ENCODE assay signal across 17 cellular contexts in the genomic region with DNA sequence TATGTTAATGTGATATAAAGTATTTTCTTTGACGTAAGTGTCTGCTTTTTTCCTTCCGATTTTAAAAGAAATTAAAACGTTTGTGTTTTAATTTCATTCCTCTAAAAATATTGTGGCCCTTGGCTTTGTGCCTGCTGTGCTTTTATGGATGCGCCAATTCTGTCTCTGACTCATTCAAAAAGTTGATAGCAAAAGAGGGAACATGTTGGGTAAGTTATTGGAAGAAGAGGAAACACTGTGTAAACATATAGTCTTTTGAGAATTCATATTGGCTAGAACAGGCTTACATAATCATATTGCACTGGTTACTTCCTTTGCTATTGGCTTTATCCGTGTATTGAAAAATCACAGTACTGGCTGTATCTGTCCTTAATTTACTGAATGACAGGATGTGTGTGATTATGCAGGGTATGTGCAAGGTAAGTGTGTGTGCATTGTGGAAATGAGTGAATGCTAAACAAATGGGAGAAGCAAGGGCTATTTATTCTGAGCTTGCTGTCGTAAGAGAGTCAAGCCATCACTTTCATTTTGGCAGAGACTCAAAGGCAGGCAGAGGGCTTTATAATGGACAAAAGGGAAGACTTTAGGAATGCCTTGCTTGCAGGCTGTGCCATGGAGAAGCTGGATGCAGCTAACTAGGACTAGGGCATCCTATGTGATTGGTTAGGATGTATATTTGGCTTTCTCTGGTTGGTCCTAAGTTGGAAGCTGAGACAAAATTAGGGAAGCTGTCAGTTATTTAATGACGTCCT.
A peak's percentile ranks its signal among the peaks of the same experiment; 100 is the strongest.
DNase-seq lines count a peak whose midpoint lies in the region; ATAC-seq, FAIRE-seq and TF ChIP-seq lines count a peak whose summit lies in the region.
"Had no signal": no experiment of that assay in that cellular context is flagged by ENCODE, and none has a peak within 500 bp of the region (broad histone marks: within the 10 kb centered on the region; RNA-seq: fewer than 3 reads in every experiment).

No MANE protein-coding gene starts in this region.

- H2BK20ac ChIP-seq in IMR-90 (ENCODE audit: low read depth, low read length), result peak overlapping the region; percentile 30; the same call in 1 of the 2 replicates
- H2BK20ac ChIP-seq in H9 (ENCODE audit: low read depth, low read length, poor library complexity, severe bottlenecking), result no peak overlapping the region

- no peak for FAIRE-seq in RCC 7860 (lab: Jason Lieb, UNC)
- FAIRE-seq: endothelial cell of umbilical vein had no signal

- no peak overlapping the region for H3K4me3 ChIP-seq in IMR-90 (ENCODE audit: insufficient read depth, low read depth, low read length)
- H3K4me3 ChIP-seq in heart left ventricle, result no peak overlapping the region
- H3K4me3 ChIP-seq in sigmoid colon, result no peak overlapping the region
- H3K4me3 ChIP-seq: body of pancreas had no signal

- no peaks in the 10 kb centered on the region for H3K79me2 ChIP-seq in H9 (ENCODE audit: insufficient read depth, low read length)

- no peaks in the 10 kb centered on the region for H3K36me3 Mint-ChIP-seq in H9 (ENCODE audit: insufficient read depth in 1 of 3, low read depth in 3 of 3)
- H3K36me3 Mint-ChIP-seq: CD14-positive monocyte had no signal

- POLR2A ChIA-PET in IMR-90 (lab: Charles Lee; ENCODE audit: unreplicated experiment), result no interaction called here

- no peak overlapping the region for H3K9ac ChIP-seq in IMR-90 (ENCODE audit: low read depth, low read length)
- no peak overlapping the region for H3K9ac ChIP-seq in H9 (ENCODE audit: extremely low read depth, insufficient read length, low read length)

- H4K20me1 ChIP-seq in IMR-90 (ENCODE audit: insufficient read depth, low read length), result no peaks in the 10 kb centered on the region
- H4K20me1 ChIP-seq in H9 (ENCODE audit: control insufficient read depth, insufficient read depth, insufficient read length), result no peaks in the 10 kb centered on the region

- WGBS in IMR-90 (ENCODE audit: extremely low coverage in 2 of 2, insufficient read length in 1 of 2), 2 experiments, result 75% methylated on average over 2 of the region's 7 CpGs; no CpG with 5 or more reads in 1 of the 2 experiments
- 41 to 55% (median 44%) methylated on average over 7 of the region's 7 CpGs for WGBS in heart left ventricle, 4 donors
- 64 to 69% methylated on average over 7 of the region's 7 CpGs for WGBS in sigmoid colon, 2 donors
- WGBS in H9 (ENCODE audit: extremely low coverage, insufficient read length, low lambda C conversion rate), result no CpG with 5 or more reads among the region's 7 CpGs

- TF ChIP-seq POLR2A in IMR-90 (IDR thresholded peaks at IDR 0.05; ENCODE audit: low read depth, low read length), result no peak
- TF ChIP-seq POLR2A in heart left ventricle (IDR thresholded peaks at IDR 0.05), result no peak
- no peak for TF ChIP-seq POLR2A in sigmoid colon (IDR thresholded peaks at IDR 0.05)

- H2BK15ac ChIP-seq in IMR-90 (ENCODE audit: low read depth, low read length) (0 out of 3 replicates have a peak overlapping the region, but pooled peaks have one; percentile 14), H9 (ENCODE audit: low read depth, low read length) (no peak overlapping the region)

- H2BK120ac ChIP-seq in IMR-90 (ENCODE audit: low read depth, low read length) (peak overlapping the region; percentile 27; the same call in 1 of the 2 replicates), H9 (ENCODE audit: low read depth, low read length, poor library complexity, severe bottlenecking) (no peak overlapping the region)

- H4K8ac ChIP-seq in IMR-90 (ENCODE audit: low read depth in 2 of 2, low read length in 2 of 2) (0 out of 4 replicates have a peak overlapping the region, but pooled peaks of 1 of the 2 experiments have one; percentile 23), H9 (replicated peaks; ENCODE audit: insufficient read length, low read depth, low read length) (no peak overlapping the region)

- H2AFZ ChIP-seq in IMR-90 (replicated peaks; ENCODE audit: low read length, poor library complexity) (no peak overlapping the region), H9 (ENCODE audit: low read length) (no peak overlapping the region)

- H3K27ac ChIP-seq in IMR-90 (ENCODE audit: insufficient read depth, low read length) (no peak overlapping the region), heart left ventricle (peak overlapping the region in 11 of 12 donors; percentile 11 to 70 (median 63)), sigmoid colon (peak overlapping the region; percentile 29 to 73 (median 61)), H9 (ENCODE audit: insufficient read length, low read depth, low read length) (no peak overlapping the region)
- H3K27ac ChIP-seq: body of pancreas had no signal

- no peak overlapping the region for H3K4me3 Mint-ChIP-seq in H9
- H3K4me3 Mint-ChIP-seq: activated CD4-positive, alpha-beta T cell treated with anti-CD3 and anti-CD28 coated beads for 36 hours; CD14-positive monocyte; stimulated activated naive CD8-positive, alpha-beta T cell treated with anti-CD3 and anti-CD28 coated beads, Interleukin-15, Interleukin-2, amounts not matched to agents 100 ng/mL and 50 ng/mL, for 24 hours had no signal

- H4K91ac ChIP-seq in IMR-90 (ENCODE audit: insufficient read depth, low read depth, low read length) (no peak overlapping the region; the same call in 1 of the 2 replicates), H9 (ENCODE audit: insufficient read length, low read depth, low read length) (no peak overlapping the region)

- H3K14ac ChIP-seq in IMR-90 (replicated peaks; ENCODE audit: low read depth, low read length), result peak overlapping the region; percentile 46; the same call in 1 of the 2 replicates
- no peak overlapping the region for H3K14ac ChIP-seq in H9 (ENCODE audit: insufficient read depth, low read length)

- H3K18ac ChIP-seq in IMR-90 (ENCODE audit: low read depth, low read length) (peak overlapping the region; percentile 21), H9 (ENCODE audit: insufficient read length, low read depth, low read length) (no peak overlapping the region)

- H3K4me1 ChIP-seq in IMR-90 (ENCODE audit: control insufficient read depth, insufficient read depth, low read length) (peaks cover 13% of the 10 kb centered on the region), heart left ventricle (peaks cover 0 to 52% (median 28%) of the 10 kb centered on the region in 12 donors), sigmoid colon (peaks cover 0 to 44% (median 27%) of the 10 kb centered on the region in 4 donors), H9 (ENCODE audit: insufficient read depth, low read length) (no peaks in the 10 kb centered on the region)
- H3K4me1 ChIP-seq: body of pancreas had no signal

- H3K23ac ChIP-seq in IMR-90 (ENCODE audit: low read depth, low read length), result no peak overlapping the region
- H3K23ac ChIP-seq in H9 (ENCODE audit: insufficient read length, low read depth, low read length), result no peak overlapping the region

- H3K27ac Mint-ChIP-seq in H9, result no peak overlapping the region; a peak in 1 of 7 replicates
- H3K27ac Mint-ChIP-seq: activated CD4-positive, alpha-beta T cell treated with anti-CD3 and anti-CD28 coated beads for 36 hours; CD14-positive monocyte; progenitor cell of endocrine pancreas; stimulated activated naive CD8-positive, alpha-beta T cell treated with anti-CD3 and anti-CD28 coated beads, Interleukin-15, Interleukin-2, amounts not matched to agents 100 ng/mL and 50 ng/mL, for 24 hours had no signal

- H2AK9ac ChIP-seq in IMR-90 (replicated peaks; ENCODE audit: low read depth, low read length, poor library complexity), result no peak overlapping the region

- no peaks in the 10 kb centered on the region for H3K27me3 Mint-ChIP-seq in H9 (ENCODE audit: low read depth)
- H3K27me3 Mint-ChIP-seq: progenitor cell of endocrine pancreas; stimulated activated naive CD8-positive, alpha-beta T cell treated with anti-CD3 and anti-CD28 coated beads, Interleukin-15, Interleukin-2, amounts not matched to agents 100 ng/mL and 50 ng/mL, for 24 hours had no signal

- no peak for ATAC-seq in IMR-90 (ENCODE audit: low read depth)
- peak in 3 of 4 donors; percentile 41 to 45 (median 43) for ATAC-seq in heart left ventricle
- ATAC-seq in HG02973 (IDR thresholded peaks at IDR 0.05; ENCODE audit: unreplicated experiment), result no peak
- ATAC-seq: activated CD4-positive, alpha-beta T cell treated with anti-CD3 and anti-CD28 coated beads for 36 hours; body of pancreas had no signal

- H3K79me1 ChIP-seq in IMR-90 (ENCODE audit: low read depth in 1 of 2, low read length in 2 of 2) (peaks cover 5 to 7% of the 10 kb centered on the region in 2 experiments; a peak in 2 of 4 replicates), H9 (ENCODE audit: insufficient read depth, low read depth, low read length, poor library complexity, severe bottlenecking) (no peaks in the 10 kb centered on the region)

- H3K9me3 ChIP-seq in IMR-90 (ENCODE audit: control insufficient read depth, insufficient read depth, low read length) (peaks cover 3% of the 10 kb centered on the region; the same call in 1 of the 2 replicates), heart left ventricle (no peaks in the 10 kb centered on the region), sigmoid colon (no peaks in the 10 kb centered on the region), H9 (ENCODE audit: control insufficient read depth, low read depth, low read length) (no peaks in the 10 kb centered on the region)
- H3K9me3 ChIP-seq: body of pancreas had no signal

- in situ Hi-C loops in IMR-90 (cut with MboI; ENCODE audit: low sequenced_read_pairs), result no loop called here

- no peak overlapping the region for H3T11ph ChIP-seq in H9 (ENCODE audit: low read length)

- dilution Hi-C loops in IMR-90 (cut with HindIII; ENCODE audit: low sequenced_read_pairs, unreplicated experiment), result no loop called here

- no peak for TF ChIP-seq RAD21 in IMR-90 (IDR thresholded peaks at IDR 0.05; ENCODE audit: low read length)

- no TSS peak for BruUV-seq in IMR-90 (replicated peaks; lab: Mats Ljungman, UMichigan)

- no peak for TF ChIP-seq CTCF in IMR-90 (conservative IDR thresholded peaks at IDR 0.05; ENCODE audit: low read depth, low read length)
- no peak for TF ChIP-seq CTCF in heart left ventricle (IDR thresholded peaks at IDR 0.05)
- TF ChIP-seq CTCF in sigmoid colon (IDR thresholded peaks at IDR 0.05), result no peak
- no peak for TF ChIP-seq CTCF in H9 (conservative IDR thresholded peaks at IDR 0.05)

- H3K4me1 Mint-ChIP-seq in H9, result no peaks in the 10 kb centered on the region
- H3K4me1 Mint-ChIP-seq: activated CD4-positive, alpha-beta T cell treated with anti-CD3 and anti-CD28 coated beads for 36 hours; CD14-positive monocyte had no signal

- TF ChIP-seq EP300 in sigmoid colon (IDR thresholded peaks at IDR 0.05), result no peak

- H3K27me3 ChIP-seq in IMR-90 (ENCODE audit: control insufficient read depth, insufficient read depth, low read length) (no peaks in the 10 kb centered on the region), heart left ventricle (no peaks in the 10 kb centered on the region), sigmoid colon (no peaks in the 10 kb centered on the region), H9 (ENCODE audit: insufficient read depth, low read length) (no peaks in the 10 kb centered on the region)
- H3K27me3 ChIP-seq: body of pancreas had no signal

- peak overlapping the region; percentile 22; the same call in 1 of the 2 replicates for H3K4ac ChIP-seq in IMR-90 (ENCODE audit: low read depth, low read length)
- no peak overlapping the region for H3K4ac ChIP-seq in H9 (ENCODE audit: low read depth, low read length)

- H2BK5ac ChIP-seq in IMR-90 (ENCODE audit: low read depth, low read length, poor library complexity, severe bottlenecking), result no peak overlapping the region
- no peak overlapping the region for H2BK5ac ChIP-seq in H9 (ENCODE audit: insufficient read length, low read length)

- H2AK5ac ChIP-seq in IMR-90 (ENCODE audit: low read depth, low read length) (no peak overlapping the region), H9 (ENCODE audit: insufficient read length, low read length) (no peak overlapping the region)

- H3K9me3 Mint-ChIP-seq in H9, result no peaks in the 10 kb centered on the region
- H3K9me3 Mint-ChIP-seq: stimulated activated naive CD8-positive, alpha-beta T cell treated with anti-CD3 and anti-CD28 coated beads, Interleukin-15, Interleukin-2, amounts not matched to agents 100 ng/mL and 50 ng/mL, for 24 hours had no signal

- H4K5ac ChIP-seq in IMR-90 (ENCODE audit: low read depth, low read length), result peak overlapping the region; percentile 3; the same call in 1 of the 2 replicates
- H4K5ac ChIP-seq in H9 (ENCODE audit: insufficient read length, low read depth, low read length), result no peak overlapping the region

- H3K56ac ChIP-seq in IMR-90 (ENCODE audit: extremely low read depth, insufficient read depth, low read length) (no peak overlapping the region), H9 (ENCODE audit: insufficient read length, low read depth, low read length) (no peak overlapping the region)

- DNase-seq in IMR-90, result peak; percentile 33
- DNase-seq in NCI-H774 (lab: John Stamatoyannopoulos, UW), result peak; percentile 54
- DNase-seq in heart left ventricle, result no peak
- DNase-seq in sigmoid colon, result no peak
- DNase-seq in RCC 7860 (ENCODE audit: low spot score), result no peak
- DNase-seq in H9, result no peak
- DNase-seq in NCI-H187 treated with DMSO at 0.1 percent for 48 hours (lab: John Stamatoyannopoulos, UW), result no peak
- DNase-seq: activated CD4-positive, alpha-beta T cell treated with anti-CD3 and anti-CD28 coated beads for 36 hours; GDM1; MM.1S; NCI-H524 treated with DMSO at 0.1 percent for 48 hours had no signal

- H3K36me3 ChIP-seq in IMR-90 (ENCODE audit: control insufficient read depth, insufficient read depth, low read length) (peaks cover 3% of the 10 kb centered on the region; the same call in 1 of the 2 replicates), heart left ventricle (no peaks in the 10 kb centered on the region), sigmoid colon (no peaks in the 10 kb centered on the region)

- intact Hi-C loops in IMR-90 (cut with micrococcal nuclease) (no loop called here), heart left ventricle (cut with DNase I) (no loop called here), sigmoid colon (cut with DNase I) (loop anchor here (10.0 kb wide), 1 partner anchor 200 kb away; no protein-coding TSS in a partner anchor)

- H3K4me2 ChIP-seq in IMR-90 (ENCODE audit: low read depth, low read length) (peak overlapping the region; percentile 22; the same call in 1 of the 2 replicates), H9 (ENCODE audit: insufficient read depth, insufficient read length, low read length) (no peak overlapping the region)

- CTCF ChIA-PET in IMR-90 (lab: Yijun Ruan, JAX), result interaction anchor here (1.4 kb wide), 1 partner anchor 46 kb away, joined by 3 read pairs; no protein-coding TSS in a partner anchor

- no peaks in the 10 kb centered on the region for H3K23me2 ChIP-seq in H9 (ENCODE audit: insufficient read length, low read depth, low read length, poor library complexity, severe bottlenecking)

- H3K9me1 ChIP-seq in IMR-90 (ENCODE audit: insufficient read depth, low read length), result peaks cover 7% of the 10 kb centered on the region; the same call in 1 of the 2 replicates

- H2BK12ac ChIP-seq in H9 (ENCODE audit: insufficient read length, low read depth, low read length), result no peak overlapping the region

Comparison
In these comparisons a context has a peak if more than half of its experiments do, and no peak if none do; other contexts are left out.
1. ATAC-seq: peak in heart left ventricle (3 of 4); none in IMR-90 (single experiment) and HG02973 (single experiment).
2. DNase-seq: peak in IMR-90 (single experiment) and NCI-H774 (single experiment); none in heart left ventricle (0 of 5), sigmoid colon (single experiment), RCC 7860 (single experiment), H9 (single experiment) and NCI-H187 treated with DMSO at 0.1 percent for 48 hours (single experiment).
3. H3K27ac ChIP-seq: peak in heart left ventricle (11 of 12) and sigmoid colon (4 of 4); none in IMR-90 (single experiment) and H9 (single experiment).